ENCODE assay signal across 12 cellular contexts in genomic region chr4:76658231-76659102, GRCh38.
DNase-seq lines count a peak whose midpoint lies in the region; ATAC-seq and TF ChIP-seq lines count a peak whose summit lies in the region.
"Had no signal": no experiment of that assay in that cellular context is flagged by ENCODE, and none has a peak within 500 bp of the region (broad histone marks: within the 10 kb centered on the region; RNA-seq: fewer than 3 reads in every experiment).

No MANE protein-coding gene starts in this region.

- no peak overlapping the region for H4K5ac ChIP-seq in H9 (ENCODE audit: insufficient read length, low read depth, low read length)

- ATAC-seq in aorta (ENCODE audit: low FRiP score) = no peak
- ATAC-seq in natural killer cell treated with Interleukin-12 subunit alpha and Interleukin-12 subunit beta and Interleukin-15 and Interleukin-18, amount 100 ng/mL, for 72 hours = no peak
- ATAC-seq: left cardiac atrium had no signal

- H4K8ac ChIP-seq in H9 (replicated peaks; ENCODE audit: insufficient read length, low read depth, low read length) = no peak overlapping the region

- H3K4me3 ChIP-seq in left ventricle myocardium inferior (no peak overlapping the region), right atrium auricular region (no peak overlapping the region), MG63 (no peak overlapping the region), epithelial cell of proximal tubule (ENCODE audit: low read depth, low read length) (no peak overlapping the region), aorta (ENCODE audit: low read length in 2 of 2) (no peak overlapping the region)
- H3K4me3 ChIP-seq: uterus had no signal

- H3K4me2 ChIP-seq in H9 (ENCODE audit: insufficient read depth, insufficient read length, low read length) = no peak overlapping the region

- H3T11ph ChIP-seq in H9 (ENCODE audit: low read length) = no peak overlapping the region

- no peaks in the 10 kb centered on the region for H3K27me3 Mint-ChIP-seq in H9 (ENCODE audit: low read depth)
- H3K27me3 Mint-ChIP-seq in natural killer cell treated with Interleukin-12 subunit alpha and Interleukin-12 subunit beta and Interleukin-15 and Interleukin-18, amount 100 ng/mL, for 72 hours = peaks cover 6 to 11% of the 10 kb centered on the region in 2 donors

- H2BK12ac ChIP-seq in H9 (ENCODE audit: insufficient read length, low read depth, low read length) = no peak overlapping the region

- H3K36me3 ChIP-seq in left ventricle myocardium inferior (no peaks in the 10 kb centered on the region), right atrium auricular region (no peaks in the 10 kb centered on the region), MG63 (no peaks in the 10 kb centered on the region), aorta (ENCODE audit: control insufficient read depth in 1 of 2, insufficient read depth in 2 of 2, low read length in 1 of 2) (peaks cover 0 to 3% of the 10 kb centered on the region in 2 donors)
- H3K36me3 ChIP-seq: uterus had no signal

- H3K56ac ChIP-seq in H9 (ENCODE audit: insufficient read length, low read depth, low read length) = no peak overlapping the region

- no peak overlapping the region for H2BK5ac ChIP-seq in H9 (ENCODE audit: insufficient read length, low read length)

- no peak overlapping the region for H2AK5ac ChIP-seq in H9 (ENCODE audit: insufficient read length, low read length)

- no peak overlapping the region for H3K18ac ChIP-seq in H9 (ENCODE audit: insufficient read length, low read depth, low read length)

- H3K23ac ChIP-seq in H9 (ENCODE audit: insufficient read length, low read depth, low read length) = no peak overlapping the region

- DNase-seq in left ventricle myocardium inferior = no peak
- no peak for DNase-seq in right atrium auricular region (ENCODE audit: low spot score)
- peak; percentile 10 for DNase-seq in MG63
- DNase-seq in epithelial cell of proximal tubule (ENCODE audit: low read depth) = peak; percentile 15
- no peak for DNase-seq in aorta
- DNase-seq in H9 = no peak
- DNase-seq in natural killer cell treated with Interleukin-12 subunit alpha and Interleukin-12 subunit beta and Interleukin-15 and Interleukin-18, amount 100 ng/mL, for 72 hours (ENCODE audit: low spot score) = no peak
- DNase-seq in CD1c-positive myeloid dendritic cell (ENCODE audit: extremely low spot score) = no peak
- DNase-seq: 8988T, left cardiac atrium, NCI-H526, uterus had no signal

- 26 to 38% methylated on average over 3 of the region's 3 CpGs for WGBS in aorta, 2 donors
- no CpG with 5 or more reads among the region's 3 CpGs for WGBS in H9 (ENCODE audit: extremely low coverage, insufficient read length, low lambda C conversion rate)

- H3K27ac Mint-ChIP-seq in H9 = no peak overlapping the region
- no peak overlapping the region for H3K27ac Mint-ChIP-seq in natural killer cell treated with Interleukin-12 subunit alpha and Interleukin-12 subunit beta and Interleukin-15 and Interleukin-18, amount 100 ng/mL, for 72 hours

- H2BK120ac ChIP-seq in H9 (ENCODE audit: low read depth, low read length, poor library complexity, severe bottlenecking) = no peak overlapping the region

- no peak overlapping the region for H2BK15ac ChIP-seq in H9 (ENCODE audit: low read depth, low read length)

- H3K9me3 ChIP-seq in left ventricle myocardium inferior (replicated peaks) = no peaks in the 10 kb centered on the region
- H3K9me3 ChIP-seq in right atrium auricular region = no peaks in the 10 kb centered on the region
- H3K9me3 ChIP-seq in MG63 = no peaks in the 10 kb centered on the region
- H3K9me3 ChIP-seq in aorta (ENCODE audit: control insufficient read depth, low read length) = no peaks in the 10 kb centered on the region
- H3K9me3 ChIP-seq in H9 (ENCODE audit: control insufficient read depth, low read depth, low read length) = no peaks in the 10 kb centered on the region
- H3K9me3 ChIP-seq: uterus had no signal

- H3K4ac ChIP-seq in H9 (ENCODE audit: low read depth, low read length) = no peak overlapping the region

- no peaks in the 10 kb centered on the region for H3K9me3 Mint-ChIP-seq in H9
- no peaks in the 10 kb centered on the region for H3K9me3 Mint-ChIP-seq in natural killer cell treated with Interleukin-12 subunit alpha and Interleukin-12 subunit beta and Interleukin-15 and Interleukin-18, amount 100 ng/mL, for 72 hours

- no peak overlapping the region for H3K4me3 Mint-ChIP-seq in H9
- no peak overlapping the region for H3K4me3 Mint-ChIP-seq in natural killer cell treated with Interleukin-12 subunit alpha and Interleukin-12 subunit beta and Interleukin-15 and Interleukin-18, amount 100 ng/mL, for 72 hours

- H3K79me2 ChIP-seq in H9 (ENCODE audit: insufficient read depth, low read length) = no peaks in the 10 kb centered on the region

- no peaks in the 10 kb centered on the region for H3K23me2 ChIP-seq in H9 (ENCODE audit: insufficient read length, low read depth, low read length, poor library complexity, severe bottlenecking)

- no peaks in the 10 kb centered on the region for H3K79me1 ChIP-seq in H9 (ENCODE audit: insufficient read depth, low read depth, low read length, poor library complexity, severe bottlenecking)

- peaks cover 36% of the 10 kb centered on the region for H3K4me1 ChIP-seq in left ventricle myocardium inferior
- H3K4me1 ChIP-seq in right atrium auricular region = peaks cover 0 to 16% of the 10 kb centered on the region in 2 donors
- peaks cover 18 to 21% of the 10 kb centered on the region in 2 donors for H3K4me1 ChIP-seq in aorta (ENCODE audit: control insufficient read depth in 1 of 2, insufficient read depth in 2 of 2, low read length in 2 of 2)
- no peaks in the 10 kb centered on the region for H3K4me1 ChIP-seq in H9 (ENCODE audit: insufficient read depth, low read length)
- H3K4me1 ChIP-seq: uterus had no signal

- intact Hi-C loops in left ventricle myocardium inferior (cut with micrococcal nuclease) (no loop called here), aorta (cut with DNase I) (loop anchor here in 1 of 2 donors (5.0 kb wide), 2 partner anchors 46 to 66 kb away; no protein-coding TSS in a partner anchor)

- no peaks in the 10 kb centered on the region for H4K20me1 ChIP-seq in H9 (ENCODE audit: control insufficient read depth, insufficient read depth, insufficient read length)

- no peaks in the 10 kb centered on the region for H3K4me1 Mint-ChIP-seq in H9
- no peaks in the 10 kb centered on the region for H3K4me1 Mint-ChIP-seq in natural killer cell treated with Interleukin-12 subunit alpha and Interleukin-12 subunit beta and Interleukin-15 and Interleukin-18, amount 100 ng/mL, for 72 hours (ENCODE audit: low read depth in 2 of 2)

- no peak overlapping the region for H3K14ac ChIP-seq in H9 (ENCODE audit: insufficient read depth, low read length)

- H4K91ac ChIP-seq in H9 (ENCODE audit: insufficient read length, low read depth, low read length) = no peak overlapping the region

- H2BK20ac ChIP-seq in H9 (ENCODE audit: low read depth, low read length, poor library complexity, severe bottlenecking) = no peak overlapping the region

- no peak overlapping the region for H3K9ac ChIP-seq in H9 (ENCODE audit: extremely low read depth, insufficient read length, low read length)

- H3K27me3 ChIP-seq in left ventricle myocardium inferior (ENCODE audit: low read depth) (no peaks in the 10 kb centered on the region), right atrium auricular region (no peaks in the 10 kb centered on the region), MG63 (no peaks in the 10 kb centered on the region), aorta (ENCODE audit: control insufficient read depth in 1 of 2, insufficient read depth in 2 of 2, low read length in 1 of 2) (no peaks in the 10 kb centered on the region), H9 (ENCODE audit: insufficient read depth, low read length) (no peaks in the 10 kb centered on the region)
- H3K27me3 ChIP-seq: uterus had no signal

- H3K27ac ChIP-seq in left ventricle myocardium inferior (replicated peaks) (peak overlapping the region; percentile 44), right atrium auricular region (peak overlapping the region in 1 of 2 donors; percentile 17), aorta (ENCODE audit: low read depth in 1 of 2, low read length in 2 of 2) (peak overlapping the region; percentile 85 to 97), H9 (ENCODE audit: insufficient read length, low read depth, low read length) (no peak overlapping the region)
- H3K27ac ChIP-seq: uterus had no signal

- no peak overlapping the region for H2AFZ ChIP-seq in H9 (ENCODE audit: low read length)

- no peaks in the 10 kb centered on the region; a peak in 1 of 7 replicates for H3K36me3 Mint-ChIP-seq in H9 (ENCODE audit: insufficient read depth in 1 of 3, low read depth in 3 of 3)
- no peaks in the 10 kb centered on the region for H3K36me3 Mint-ChIP-seq in natural killer cell treated with Interleukin-12 subunit alpha and Interleukin-12 subunit beta and Interleukin-15 and Interleukin-18, amount 100 ng/mL, for 72 hours

- TF ChIP-seq CTCF in left ventricle myocardium inferior (IDR thresholded peaks at IDR 0.05; ENCODE audit: borderline replicate concordance) = no peak
- no peak for TF ChIP-seq CTCF in right atrium auricular region (IDR thresholded peaks at IDR 0.05)
- TF ChIP-seq CTCF in epithelial cell of proximal tubule (conservative IDR thresholded peaks at IDR 0.05; ENCODE audit: low read depth, low read length) = no peak
- no peak for TF ChIP-seq CTCF in H9 (conservative IDR thresholded peaks at IDR 0.05)

Comparison
In these comparisons a context has a peak if more than half of its experiments do, and no peak if none do; other contexts are left out.
1. DNase-seq: peak in MG63 (single experiment) and epithelial cell of proximal tubule (single experiment); none in left ventricle myocardium inferior (single experiment), right atrium auricular region (single experiment), aorta (0 of 2), H9 (single experiment), natural killer cell treated with Interleukin-12 subunit alpha and Interleukin-12 subunit beta and Interleukin-15 and Interleukin-18, amount 100 ng/mL, for 72 hours (single experiment) and CD1c-positive myeloid dendritic cell (single experiment).